Comparison of ENCODE assay signal across 16 cellular contexts in the genomic region with DNA sequence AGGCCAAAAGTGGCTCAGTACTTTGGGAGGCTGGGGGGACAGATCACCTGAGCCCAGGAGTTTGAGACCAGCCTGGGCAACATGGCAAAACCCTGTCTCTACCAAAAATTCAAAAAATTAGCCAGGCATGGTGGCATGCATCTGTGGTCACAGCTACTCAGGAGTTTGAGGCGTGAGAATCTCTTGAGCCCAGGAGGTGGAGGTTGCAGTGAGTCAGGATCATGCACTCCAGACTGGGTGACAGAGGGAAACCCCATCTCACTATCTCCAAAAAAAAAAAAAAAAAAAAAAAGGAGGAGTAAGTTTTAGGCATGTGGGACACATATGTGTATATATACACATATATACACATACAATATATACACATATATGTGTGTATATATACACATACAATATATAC.
DNase-seq lines count a peak whose midpoint lies in the region; ATAC-seq and TF ChIP-seq lines count a peak whose summit lies in the region.
"Had no signal": no experiment of that assay in that cellular context is flagged by ENCODE, and none has a peak within 500 bp of the region (broad histone marks: within the 10 kb centered on the region; RNA-seq: fewer than 3 reads in every experiment).

No MANE protein-coding gene starts in this region.

- peak overlapping the region; percentile 93 for H3K27ac Mint-ChIP-seq in Calu3 (ENCODE audit: unreplicated experiment)
- no peak overlapping the region for H3K27ac Mint-ChIP-seq in effector memory CD8-positive, alpha-beta T cell
- H3K27ac Mint-ChIP-seq: T-helper 2 cell treated with Interferon-gamma antibody and Interleukin-4, amounts not matched to agents 5 μg/mL and 100 μg/mL, for 36 hours had no signal

- H3K27me3 Mint-ChIP-seq in Calu3 (ENCODE audit: unreplicated experiment) = no peaks in the 10 kb centered on the region
- H3K27me3 Mint-ChIP-seq in effector memory CD8-positive, alpha-beta T cell = peaks cover 0 to 18% of the 10 kb centered on the region in 2 donors

- no peak overlapping the region for H3K4me2 ChIP-seq in MM.1S (ENCODE audit: low read depth, low read length)
- H3K4me2 ChIP-seq: BLaER1 treated with 17β-estradiol and CSF1 and Interleukin-3, amounts not matched to agents 10 nM and 100 nM had no signal

- peak overlapping the region; percentile 41 for H3K27ac ChIP-seq in mesodermal cell (ENCODE audit: low read depth, low read length, severe bottlenecking)
- no peak overlapping the region for H3K27ac ChIP-seq in MM.1S (ENCODE audit: low read length)
- H3K27ac ChIP-seq: BLaER1 treated with 17β-estradiol and CSF1 and Interleukin-3, amounts not matched to agents 10 nM and 100 nM had no signal

- H3K4me1 ChIP-seq in mesodermal cell (ENCODE audit: control insufficient read depth, insufficient read depth, low read length, poor library complexity, severe bottlenecking) = peaks cover 20% of the 10 kb centered on the region
- H3K4me1 ChIP-seq in MM.1S (ENCODE audit: low read length) = no peaks in the 10 kb centered on the region
- H3K4me1 ChIP-seq: BLaER1 treated with 17β-estradiol and CSF1 and Interleukin-3, amounts not matched to agents 10 nM and 100 nM had no signal

- H3K36me3 Mint-ChIP-seq in Calu3 (ENCODE audit: insufficient read depth, unreplicated experiment) = peaks cover 8% of the 10 kb centered on the region
- no peaks in the 10 kb centered on the region for H3K36me3 Mint-ChIP-seq in effector memory CD8-positive, alpha-beta T cell (ENCODE audit: insufficient read depth)

- peaks cover 27% of the 10 kb centered on the region for H3K4me1 Mint-ChIP-seq in Calu3 (ENCODE audit: low read depth, unreplicated experiment)
- H3K4me1 Mint-ChIP-seq in effector memory CD8-positive, alpha-beta T cell (ENCODE audit: low read depth in 2 of 2) = no peaks in the 10 kb centered on the region

- H2AFZ ChIP-seq in MM.1S (ENCODE audit: low read length) = no peak overlapping the region

- H3K9me3 Mint-ChIP-seq in Calu3 (ENCODE audit: low read depth, unreplicated experiment) = peaks cover 13% of the 10 kb centered on the region
- H3K9me3 Mint-ChIP-seq in effector memory CD8-positive, alpha-beta T cell = no peaks in the 10 kb centered on the region
- H3K9me3 Mint-ChIP-seq: T-helper 2 cell treated with Interferon-gamma antibody and Interleukin-4, amounts not matched to agents 5 μg/mL and 100 μg/mL, for 36 hours had no signal

- DNase-seq in Calu3 = no peak
- peak; percentile 88 for DNase-seq in NCI-H226
- DNase-seq in choroid plexus epithelial cell (ENCODE audit: low read depth) = peak; percentile 81
- no peak for DNase-seq in MM.1S
- DNase-seq in effector memory CD8-positive, alpha-beta T cell = no peak
- DNase-seq: amygdala, DND-41, NCI-H2029, NCI-H774 had no signal

- H4K20me1 ChIP-seq in MM.1S (ENCODE audit: insufficient read depth, low read length) = no peaks in the 10 kb centered on the region
- H4K20me1 ChIP-seq: BLaER1 treated with 17β-estradiol and CSF1 and Interleukin-3, amounts not matched to agents 10 nM and 100 nM had no signal

- no peak overlapping the region for H3K9ac ChIP-seq in MM.1S (ENCODE audit: low read length)
- H3K9ac ChIP-seq: BLaER1 treated with 17β-estradiol and CSF1 and Interleukin-3, amounts not matched to agents 10 nM and 100 nM had no signal

- no peak overlapping the region for H3K4me3 Mint-ChIP-seq in Calu3 (ENCODE audit: low read depth, unreplicated experiment)
- no peak overlapping the region for H3K4me3 Mint-ChIP-seq in effector memory CD8-positive, alpha-beta T cell
- H3K4me3 Mint-ChIP-seq: T-helper 2 cell treated with Interferon-gamma antibody and Interleukin-4, amounts not matched to agents 5 μg/mL and 100 μg/mL, for 36 hours had no signal

- no TSS peak for BruUV-seq in Calu3 (replicated peaks; lab: Mats Ljungman, UMichigan)

- CTCF ChIA-PET in Calu3 (lab: Charles Lee) = interaction anchor here (0.7 kb wide), 1 partner anchor 14 kb away, joined by 6 read pairs; no protein-coding TSS in a partner anchor

- WGBS in mesodermal cell (ENCODE audit: insufficient coverage in 2 of 2), 2 experiments = no CpG with 5 or more reads among the region's 1 CpG

- no peaks in the 10 kb centered on the region for H3K9me2 ChIP-seq in MM.1S (replicated peaks; ENCODE audit: insufficient read depth, low read length)

- no peaks in the 10 kb centered on the region for H3K9me3 ChIP-seq in mesodermal cell (ENCODE audit: control insufficient read depth, low read length)
- no peaks in the 10 kb centered on the region for H3K9me3 ChIP-seq in MM.1S (replicated peaks; ENCODE audit: insufficient read depth, low read length)
- H3K9me3 ChIP-seq: BLaER1 treated with 17β-estradiol and CSF1 and Interleukin-3, amounts not matched to agents 10 nM and 100 nM had no signal

- intact Hi-C loops in Calu3 (cut with micrococcal nuclease; ENCODE audit: unreplicated experiment) = loop anchor here (10.0 kb wide), 1 partner anchor 239 kb away; no protein-coding TSS in a partner anchor

- no peaks in the 10 kb centered on the region for H3F3A ChIP-seq in MM.1S (ENCODE audit: insufficient read depth, low read length)

- H3K36me3 ChIP-seq in mesodermal cell (ENCODE audit: control insufficient read depth, insufficient read depth, low read length) = no peaks in the 10 kb centered on the region
- H3K36me3 ChIP-seq in MM.1S (replicated peaks; ENCODE audit: insufficient read depth, low read length) = no peaks in the 10 kb centered on the region
- H3K36me3 ChIP-seq: BLaER1 treated with 17β-estradiol and CSF1 and Interleukin-3, amounts not matched to agents 10 nM and 100 nM had no signal

- H3K4me3 ChIP-seq in choroid plexus epithelial cell (ENCODE audit: low read depth, low read length) (no peak overlapping the region), mesodermal cell (ENCODE audit: extremely low read depth, insufficient read depth, low read length, poor library complexity, severe bottlenecking) (no peak overlapping the region), MM.1S (ENCODE audit: low read length) (no peak overlapping the region)
- H3K4me3 ChIP-seq: BLaER1 treated with 17β-estradiol and CSF1 and Interleukin-3, amounts not matched to agents 10 nM and 100 nM; GM12878; MG63 had no signal

- H3K27me3 ChIP-seq in MM.1S (replicated peaks; ENCODE audit: insufficient read depth, low read length) = no peaks in the 10 kb centered on the region
- H3K27me3 ChIP-seq: BLaER1 treated with 17β-estradiol and CSF1 and Interleukin-3, amounts not matched to agents 10 nM and 100 nM; MG63 had no signal

- H3K79me2 ChIP-seq in MM.1S (ENCODE audit: low read length) = no peaks in the 10 kb centered on the region

- ATAC-seq in HG02642 (IDR thresholded peaks at IDR 0.05; ENCODE audit: poor library complexity, unreplicated experiment) (no peak), HG03571 (IDR thresholded peaks at IDR 0.05; ENCODE audit: unreplicated experiment) (no peak)
- no peak for ATAC-seq in effector memory CD8-positive, alpha-beta T cell (replicated peaks)
- ATAC-seq: GM12878 had no signal

- TF ChIP-seq CTCF in Calu3 (IDR thresholded peaks at IDR 0.05; ENCODE audit: unreplicated experiment) = no peak
- no peak for TF ChIP-seq CTCF in choroid plexus epithelial cell (conservative IDR thresholded peaks at IDR 0.05; ENCODE audit: low read depth, low read length)
- no peak for TF ChIP-seq CTCF in MM.1S (IDR thresholded peaks at IDR 0.05; ENCODE audit: low read length)

Comparison
In these comparisons a context has a peak if more than half of its experiments do, and no peak if none do; other contexts are left out.
1. DNase-seq: peak in NCI-H226 (single experiment) and choroid plexus epithelial cell (single experiment); none in Calu3 (single experiment), MM.1S (single experiment) and effector memory CD8-positive, alpha-beta T cell (0 of 3).